9 cellular contexts compared by ENCODE assay signal in genomic region chr16:11914210-11914758, GRCh38. TPM values are rescaled to one million over a fixed set of nuclear protein-coding genes. Genes with fewer than 3 reads are reported as not detected.
DNase-seq lines count a peak whose midpoint lies in the region; ATAC-seq, FAIRE-seq and TF ChIP-seq lines count a peak whose summit lies in the region.
"Had no signal": no experiment of that assay in that cellular context is flagged by ENCODE, and none has a peak within 500 bp of the region (broad histone marks: within the 10 kb centered on the region; RNA-seq: fewer than 3 reads in every experiment).

No MANE protein-coding gene starts in this region.

- TF ChIP-seq EP300 in A549 (IDR thresholded peaks at IDR 0.05), result no peak

- H3K4me1 ChIP-seq in A549 (peaks cover 41% of the 10 kb centered on the region), HUES48 (ENCODE audit: control insufficient read depth, insufficient read depth, low read length) (peaks cover 26% of the 10 kb centered on the region), breast epithelium (peaks cover 4 to 13% of the 10 kb centered on the region in 2 donors), mononuclear cell (ENCODE audit: insufficient read depth, low read length) (peaks cover 39% of the 10 kb centered on the region)

- peak overlapping the region; percentile 47; the same call in 1 of the 2 replicates for H3K9ac ChIP-seq in HUES48 (ENCODE audit: low read depth, low read length)

- ATAC-seq in A549 (no peak), HG02840 (IDR thresholded peaks at IDR 0.05; ENCODE audit: low FRiP score, unreplicated experiment) (no peak)

- H3K36me3 ChIP-seq in HUES48 (ENCODE audit: control insufficient read depth, insufficient read depth, low read length), result 0 out of 2 replicates have a peak, but pooled peaks cover 7% of the 10 kb centered on the region
- no peaks in the 10 kb centered on the region for H3K36me3 ChIP-seq in breast epithelium

- POLR2A ChIA-PET in A549 (lab: Yijun Ruan, JAX) (interaction anchor here (1.2 kb wide), 1 partner anchor 62 kb away, joined by 3 read pairs; the partner anchor contains the start of gene SNX29), GM10248 (lab: Yijun Ruan, JAX) (no interaction called here)

- H3K4me2 ChIP-seq in A549, result peak overlapping the region; percentile 94

- no peak for TF ChIP-seq RAD21 in A549 (conservative IDR thresholded peaks at IDR 0.05 in 1 of 2, IDR thresholded peaks at IDR 0.05 in 1 of 2)

- DNase-seq in A549 (ENCODE audit: low read depth in 1 of 2, low spot score in 1 of 2), result no peak
- no peak for DNase-seq in breast epithelium (ENCODE audit: low spot score in 2 of 2)
- DNase-seq in occipital lobe (lab: John Stamatoyannopoulos, UW), result no peak
- no peak for DNase-seq in GM10248 (ENCODE audit: extremely low spot score)
- no peak for DNase-seq in D341Med (ENCODE audit: low spot score)

- no peak for FAIRE-seq in A549 (lab: Jason Lieb, UNC)

- H3K9me3 ChIP-seq in A549, result no peaks in the 10 kb centered on the region
- no peaks in the 10 kb centered on the region for H3K9me3 ChIP-seq in HUES48 (ENCODE audit: control insufficient read depth, insufficient read depth, low read length)
- no peaks in the 10 kb centered on the region for H3K9me3 ChIP-seq in breast epithelium
- H3K9me3 ChIP-seq in mononuclear cell (ENCODE audit: low read depth, low read length), result no peaks in the 10 kb centered on the region

- TF ChIP-seq POLR2A in A549 (IDR thresholded peaks at IDR 0.05; ENCODE audit: low read length) (no peak), breast epithelium (IDR thresholded peaks at IDR 0.05) (no peak)

- H3K27ac ChIP-seq in A549, result peak overlapping the region; percentile 85 to 99
- H3K27ac ChIP-seq in HUES48 (ENCODE audit: low read depth, low read length), result peak overlapping the region; percentile 14
- H3K27ac ChIP-seq in breast epithelium, result peak overlapping the region; percentile 91 to 96

- H3K4me3 ChIP-seq in A549 (peak overlapping the region; percentile 93), HUES48 (ENCODE audit: low read depth, low read length) (peak overlapping the region; percentile 79), breast epithelium (peak overlapping the region; percentile 82 to 98 (median 95)), mononuclear cell (ENCODE audit: low read length) (peak overlapping the region; percentile 70)

- CTCF ChIA-PET in A549 (lab: Yijun Ruan, JAX) (interaction anchor here (0.8 to 2.2 kb wide), 2 partner anchors 14 to 153 kb away, joined by 3 to 11 read pairs; no protein-coding TSS in a partner anchor), GM10248 (lab: Yijun Ruan, JAX) (interaction anchor here (1.0 to 1.7 kb wide), 3 partner anchors 35 to 518 kb away, joined by 3 to 5 read pairs (median 4); no protein-coding TSS in a partner anchor)

- WGBS in A549 (ENCODE audit: missing lambda C conversion rate), result 4% methylated on average over 12 of the region's 12 CpGs

- no peak for TF ChIP-seq CTCF in A549 (IDR thresholded peaks at IDR 0.05)
- TF ChIP-seq CTCF in breast epithelium (IDR thresholded peaks at IDR 0.05), result no peak
- TF ChIP-seq CTCF in GM10248 (IDR thresholded peaks at IDR 0.05; ENCODE audit: control extremely low read depth, extremely low read depth, low read depth, missing control alignments), result no peak

- H3K27me3 ChIP-seq in HUES48 (ENCODE audit: control insufficient read depth, insufficient read depth, low read length) (no peaks in the 10 kb centered on the region), breast epithelium (no peaks in the 10 kb centered on the region), mononuclear cell (ENCODE audit: insufficient read depth, low read length) (no peaks in the 10 kb centered on the region)

- intact Hi-C loops in breast epithelium (cut with DNase I; ENCODE audit: low total_unique reads), result no loop called here

TF ChIP-seq in A549, 52 proteins besides CTCF, POLR2A, EP300 and RAD21:
- TF ChIP-seq MAFK (IDR thresholded peaks at IDR 0.05; ENCODE audit: partially characterized antibody) (no peak), SREBF2 (IDR thresholded peaks at IDR 0.05) (no peak), CBX8 (IDR thresholded peaks at IDR 0.05) (no peak), PHF8 (IDR thresholded peaks at IDR 0.05; ENCODE audit: borderline replicate concordance, low read depth) (no peak), FOSB (CRISPR knock-in tag; IDR thresholded peaks at IDR 0.05) (no peak), CHD2 (IDR thresholded peaks at IDR 0.05; ENCODE audit: low read length, partially characterized antibody) (no peak), NR3C1 (IDR thresholded peaks at IDR 0.05) (no peak)
TF ChIP-seq in A549: peak in this region for 0.

RNA-seq across cellular contexts. Expression of gene GSPT1, which starts 1.5 kb away (rescaled TPM):
- 174 and 215 TPM in 2 replicates for polyA plus RNA-seq in A549 (2011; rRNA removed)
- polyA plus RNA-seq in A549 (2012; cell fraction: cytosol; rRNA removed), result 45.0 and 49.8 TPM in 2 replicates
- 28.5 and 37.3 TPM in 2 replicates for polyA plus RNA-seq in A549 (2012; cell fraction: nucleus; rRNA removed)
- polyA plus RNA-seq in A549 (2017; fragmentation: RNase III; extraction: RNeasy Plus Mini Kit Qiagen cat#74134 plus additional on column Dnase treatment), result 163 to 169 TPM (median 167 TPM) in 3 replicates
- polyA minus RNA-seq in A549 (2011; rRNA and poly(A)+ RNA removed), result 58.1 and 61.7 TPM in 2 replicates
- total RNA-seq in breast epithelium, result 10 to 100 TPM; 61.3 to 68.5 (median 67.6) TPM
- total RNA-seq in mononuclear cell, result 117 TPM
- 75.2 TPM for total RNA-seq in occipital lobe

RNA-seq across cellular contexts. Expression of gene NPIPB2, which starts 27.6 kb away (rescaled TPM):
- 6.6 and 16.4 TPM in 2 replicates for polyA plus RNA-seq in A549 (2011; rRNA removed)
- polyA plus RNA-seq in A549 (2012; cell fraction: cytosol; rRNA removed), result 7.5 and 11.8 TPM in 2 replicates
- 20.6 and 50.3 TPM in 2 replicates for polyA plus RNA-seq in A549 (2012; cell fraction: nucleus; rRNA removed)
- polyA plus RNA-seq in A549 (2017; fragmentation: RNase III; extraction: RNeasy Plus Mini Kit Qiagen cat#74134 plus additional on column Dnase treatment), result 2.7 to 3.6 TPM (median 3.0 TPM) in 3 replicates
- polyA minus RNA-seq in A549 (2011; rRNA and poly(A)+ RNA removed), result 4.7 and 7.0 TPM in 2 replicates
- total RNA-seq in breast epithelium, result 10 to 100 TPM; 14.8 to 23.9 (median 20.3) TPM
- total RNA-seq in mononuclear cell, result 6.0 TPM
- 0.78 TPM for total RNA-seq in occipital lobe

RNA-seq across cellular contexts. Expression of gene TNFRSF17, which starts 50.7 kb away (rescaled TPM):
- polyA plus RNA-seq in A549 (2011; rRNA removed) (not detected in 2 replicates), A549 (2017; fragmentation: RNase III; extraction: RNeasy Plus Mini Kit Qiagen cat#74134 plus additional on column Dnase treatment) (not detected in 3 replicates)
- not detected in 2 replicates for polyA plus RNA-seq in A549 (2012; cell fraction: cytosol; rRNA removed)
- not detected in 2 replicates for polyA plus RNA-seq in A549 (2012; cell fraction: nucleus; rRNA removed)
- not detected in 2 replicates for polyA minus RNA-seq in A549 (2011; rRNA and poly(A)+ RNA removed)
- total RNA-seq in breast epithelium (under 1 TPM in 2 of 3 donors, not detected in 1; 0.44 to 0.98 TPM), mononuclear cell (0.21 TPM), occipital lobe (not detected)
- total RNA-seq: activated CD8-positive, alpha-beta memory T cell treated with anti-CD3 and anti-CD28 coated beads for 36 hours had no signal

Comparison
In these comparisons a context has a peak if more than half of its experiments do, and no peak if none do; other contexts are left out.
1. H3K27ac ChIP-seq: peak in every context shown above with its lines; median percentile 94 in breast epithelium; 92 in A549; 14 in HUES48.